Comparison of ENCODE assay signal across 10 cellular contexts in genomic region chr2:149038442-149039212, GRCh38. TPM values are rescaled to one million over a fixed set of nuclear protein-coding genes. Genes with fewer than 3 reads are reported as not detected.
DNase-seq lines count a peak whose midpoint lies in the region; ATAC-seq and TF ChIP-seq lines count a peak whose summit lies in the region.
"Had no signal": no experiment of that assay in that cellular context is flagged by ENCODE, and none has a peak within 500 bp of the region (broad histone marks: within the 10 kb centered on the region; RNA-seq: fewer than 3 reads in every experiment).

A gene with protein sequence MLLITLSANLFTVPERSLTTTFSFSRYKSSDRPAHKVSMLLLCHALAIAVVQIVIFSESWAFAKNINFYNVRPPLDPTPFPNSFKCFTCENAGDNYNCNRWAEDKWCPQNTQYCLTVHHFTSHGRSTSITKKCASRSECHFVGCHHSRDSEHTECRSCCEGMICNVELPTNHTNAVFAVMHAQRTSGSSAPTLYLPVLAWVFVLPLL (plus strand): TSS chr2:149038699. CDS start chr2:149130949, 92,250 bp downstream.

- H3K27me3 Mint-ChIP-seq in CD8-positive, alpha-beta memory T cell: peaks cover 40 to 67% of the 10 kb centered on the region in 2 donors

- peak within 1 kb of the TSS in 4 of 7 donors; percentile 29 to 66 (median 42) for H3K4me3 Mint-ChIP-seq in CD8-positive, alpha-beta memory T cell
- peak within 1 kb of the TSS; percentile 30 for H3K4me3 Mint-ChIP-seq in stimulated activated effector memory CD8-positive, alpha-beta T cell treated with anti-CD3 and anti-CD28 coated beads, Interleukin-12 subunit alpha, Interleukin-12 subunit beta, amount 100 ng/mL, for 72 hours

- ATAC-seq in GM18909 (IDR thresholded peaks at IDR 0.05; ENCODE audit: poor library complexity, unreplicated experiment) (peak; percentile 74), HG03103 (IDR thresholded peaks at IDR 0.05; ENCODE audit: low read depth, unreplicated experiment) (peak; percentile 62)
- ATAC-seq in stimulated activated effector memory CD8-positive, alpha-beta T cell treated with anti-CD3 and anti-CD28 coated beads, Interleukin-12 subunit alpha, Interleukin-12 subunit beta, amount 100 ng/mL, for 72 hours: peak; percentile 43

- H3K27me3 ChIP-seq in CD8-positive, alpha-beta memory T cell (ENCODE audit: insufficient read depth, low read length, poor library complexity, severe bottlenecking): no peaks in the 10 kb centered on the region
- peaks cover 8% of the 10 kb centered on the region for H3K27me3 ChIP-seq in hepatocyte

- H3K4me1 ChIP-seq in CD8-positive, alpha-beta memory T cell (ENCODE audit: insufficient read depth, low read length): no peaks in the 10 kb centered on the region
- H3K4me1 ChIP-seq in hepatocyte (ENCODE audit: insufficient read depth): no peaks in the 10 kb centered on the region

- 2% methylated on average over 35 of the region's 85 CpGs for WGBS in hepatocyte (ENCODE audit: low lambda C conversion rate, missing lambda C conversion rate)

- no peaks in the 10 kb centered on the region for H3K9me3 Mint-ChIP-seq in CD8-positive, alpha-beta memory T cell
- H3K9me3 Mint-ChIP-seq in stimulated activated effector memory CD8-positive, alpha-beta T cell treated with anti-CD3 and anti-CD28 coated beads, Interleukin-12 subunit alpha, Interleukin-12 subunit beta, amount 100 ng/mL, for 72 hours: no peaks in the 10 kb centered on the region

- TF ChIP-seq CTCF in hepatocyte (IDR thresholded peaks at IDR 0.05; ENCODE audit: poor library complexity): peak; percentile 25

- peaks cover 0 to 7% (median 0%) of the 10 kb centered on the region in 3 donors for H3K4me1 Mint-ChIP-seq in CD8-positive, alpha-beta memory T cell
- H3K4me1 Mint-ChIP-seq in stimulated activated effector memory CD8-positive, alpha-beta T cell treated with anti-CD3 and anti-CD28 coated beads, Interleukin-12 subunit alpha, Interleukin-12 subunit beta, amount 100 ng/mL, for 72 hours: no peaks in the 10 kb centered on the region

- DNase-seq in CD8-positive, alpha-beta memory T cell: no peak
- DNase-seq in RPMI7951 (ENCODE audit: low read depth) (no peak), hepatocyte (ENCODE audit: low spot score) (peak; percentile 84), posterior vena cava (ENCODE audit: low spot score) (no peak), middle frontal gyrus (ENCODE audit: extremely low spot score, low spot score) (no peak)
- no peak for DNase-seq in stimulated activated effector memory CD8-positive, alpha-beta T cell treated with anti-CD3 and anti-CD28 coated beads, Interleukin-12 subunit alpha, Interleukin-12 subunit beta, amount 100 ng/mL, for 72 hours (ENCODE audit: low spot score in 2 of 2)

- H3K9me2 ChIP-seq in hepatocyte (replicated peaks; ENCODE audit: insufficient read depth): no peaks in the 10 kb centered on the region

- CTCF ChIA-PET in CD8-positive, alpha-beta memory T cell (lab: Charles Lee): interaction anchor here (1.5 kb wide), 1 partner anchor 21 kb away, joined by 4 read pairs; no protein-coding TSS in a partner anchor

- H4K20me1 ChIP-seq in hepatocyte (ENCODE audit: insufficient read depth, poor library complexity, severe bottlenecking): no peaks in the 10 kb centered on the region

- no peaks in the 10 kb centered on the region for H3K9me3 ChIP-seq in CD8-positive, alpha-beta memory T cell (ENCODE audit: low read length)
- H3K9me3 ChIP-seq in hepatocyte (ENCODE audit: low read depth): no peaks in the 10 kb centered on the region

- no peak within 1 kb of the TSS for H3K27ac Mint-ChIP-seq in CD8-positive, alpha-beta memory T cell
- H3K27ac Mint-ChIP-seq in stimulated activated effector memory CD8-positive, alpha-beta T cell treated with anti-CD3 and anti-CD28 coated beads, Interleukin-12 subunit alpha, Interleukin-12 subunit beta, amount 100 ng/mL, for 72 hours: no peak within 1 kb of the TSS

- H3K4me3 ChIP-seq in CD8-positive, alpha-beta memory T cell (ENCODE audit: low read length): no peak within 1 kb of the TSS
- H3K4me3 ChIP-seq in hepatocyte: peak within 1 kb of the TSS; percentile 61

- intact Hi-C loops in posterior vena cava (cut with DNase I): no loop called here

- H2AFZ ChIP-seq in hepatocyte: peak within 1 kb of the TSS; percentile 69

- H3K27ac ChIP-seq in CD8-positive, alpha-beta memory T cell (ENCODE audit: low read depth, low read length): no peak within 1 kb of the TSS
- peak within 1 kb of the TSS; percentile 45 for H3K27ac ChIP-seq in hepatocyte

- POLR2A ChIA-PET in CD8-positive, alpha-beta memory T cell (lab: Charles Lee): no interaction called here

- H3K36me3 Mint-ChIP-seq in CD8-positive, alpha-beta memory T cell: no peaks in the 10 kb centered on the region
- no peaks in the 10 kb centered on the region for H3K36me3 Mint-ChIP-seq in stimulated activated effector memory CD8-positive, alpha-beta T cell treated with anti-CD3 and anti-CD28 coated beads, Interleukin-12 subunit alpha, Interleukin-12 subunit beta, amount 100 ng/mL, for 72 hours

- no peaks in the 10 kb centered on the region for H3K36me3 ChIP-seq in CD8-positive, alpha-beta memory T cell (ENCODE audit: insufficient read depth, low read length)
- no peaks in the 10 kb centered on the region for H3K36me3 ChIP-seq in hepatocyte (replicated peaks; ENCODE audit: insufficient read depth, low read depth)

- H3K4me2 ChIP-seq in hepatocyte: peak within 1 kb of the TSS; percentile 93

- peaks cover 17% of the 10 kb centered on the region for H3K79me2 ChIP-seq in hepatocyte

RNA-seq across cellular contexts. Expression of the gene that starts here (rescaled TPM):
- total RNA-seq in CD8-positive, alpha-beta memory T cell: not detected
- not detected for polyA plus RNA-seq in CD8-positive, alpha-beta memory T cell
- 21.6 and 25.9 TPM in 2 replicates for total RNA-seq in RPMI7951 (2014; rRNA removed; shearing (Covaris generic))
- 13.3 and 16.8 TPM in 2 replicates for total RNA-seq in hepatocyte
- polyA plus RNA-seq in hepatocyte: 26.0 and 26.4 TPM in 2 replicates
- total RNA-seq in posterior vena cava: not detected
- total RNA-seq: pulmonary artery endothelial cell, SK-MEL-5 had no signal

Comparison
In these comparisons a context has a peak if more than half of its experiments do, and no peak if none do; other contexts are left out.
1. RNA of the gene that starts here (total RNA-seq): 21.6 to 25.9 TPM in RPMI7951 and 13.3 to 16.8 TPM in hepatocyte; not detected in posterior vena cava and not detected in CD8-positive, alpha-beta memory T cell; every median in the first group is over 10 times any median in the second.
2. RNA of the gene that starts here (polyA plus RNA-seq): 26.0 to 26.4 TPM in hepatocyte; not detected in CD8-positive, alpha-beta memory T cell (single experiment); every median in the first group is over 10 times any median in the second.
3. Peak in every context shown above with its lines, with median percentiles within 50 percentile points of each other: ATAC-seq.